Comparison of ENCODE assay signal across 6 cellular contexts in genomic region chr10:106033065-106033464, GRCh38.
"Had no signal": no experiment of that assay in that cellular context is flagged by ENCODE, and none has a peak within 500 bp of the region (broad histone marks: within the 10 kb centered on the region; RNA-seq: fewer than 3 reads in every experiment).

No MANE protein-coding gene starts in this region.

- H3K4me1 Mint-ChIP-seq: IgD-negative memory B cell had no signal

- H3K4me3 ChIP-seq: K562 had no signal

- H3K27ac ChIP-seq: HL-60 had no signal

- ATAC-seq: HepG2, K562 had no signal

- H3K27ac Mint-ChIP-seq: IgD-negative memory B cell had no signal

- H3K36me3 Mint-ChIP-seq: IgD-negative memory B cell had no signal

- DNase-seq: IMR-90, KBM-7 had no signal

- H3K4me3 Mint-ChIP-seq: IgD-negative memory B cell had no signal

- H3K27me3 Mint-ChIP-seq: IgD-negative memory B cell had no signal
